In genomic region chr15:101251830-101252820, GRCh38 we compare ENCODE assay signal across 1 cellular context.
A peak's percentile ranks its signal among the peaks of the same experiment; 100 is the strongest.
TF ChIP-seq lines count a peak whose summit lies in the region.

TSS of gene CHSY1 (minus strand) at chr15:101252048. CDS start at chr15:101251456, 592 bp downstream.

TF ChIP-seq in Ishikawa, 13 proteins besides CTCF, POLR2A, EP300 and RAD21 (continued from another document):
- 0 out of 2 replicates have a peak, but pooled peaks have one; percentile 32 for TF ChIP-seq CREB1 (IDR thresholded peaks at IDR 0.05; ENCODE audit: low read depth)
- TF ChIP-seq MAX (IDR thresholded peaks at IDR 0.05) = peak; percentile 46
- peak; percentile 86 for TF ChIP-seq YY1 (IDR thresholded peaks at IDR 0.05; ENCODE audit: low read depth)
- TF ChIP-seq EGR1 (IDR thresholded peaks at IDR 0.05) = no peak
- 0 out of 2 replicates have a peak, but pooled peaks have one; percentile 43 for TF ChIP-seq CEBPB (IDR thresholded peaks at IDR 0.05)
